In the genomic region with DNA sequence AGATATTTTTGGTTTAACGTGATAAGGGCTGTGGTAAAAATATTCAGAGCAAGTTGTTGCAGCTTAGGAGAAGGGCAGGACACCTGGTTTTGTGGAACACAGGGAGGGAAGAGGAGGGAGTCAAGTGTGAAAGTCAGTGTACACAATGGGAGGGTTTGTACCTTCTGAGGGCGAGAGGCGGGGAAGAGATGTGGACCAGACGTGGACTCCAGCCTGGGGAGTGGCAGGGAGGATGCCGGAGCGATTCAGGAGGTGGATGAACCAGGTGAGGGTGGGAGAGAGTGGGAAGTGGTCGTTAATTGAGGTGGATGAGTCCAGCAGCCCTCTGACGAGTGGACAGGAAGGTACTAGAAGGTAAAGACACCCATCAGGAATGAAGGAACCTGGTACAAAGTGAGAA, we compare ENCODE assay signal across 20 cellular contexts.
"Had no signal": no experiment of that assay in that cellular context is flagged by ENCODE, and none has a peak within 500 bp of the region (broad histone marks: within the 10 kb centered on the region; RNA-seq: fewer than 3 reads in every experiment).

No MANE protein-coding gene starts in this region.

- H3K27ac Mint-ChIP-seq: activated CD4-positive, alpha-beta T cell treated with anti-CD3 and anti-CD28 coated beads, Interleukin-2, amount 10 ng/mL, durations not matched to agents 7 days and 5 days; mesothelial cell of epicardium; nephron progenitor cell; stimulated activated naive CD8-positive, alpha-beta T cell treated with anti-CD3 and anti-CD28 coated beads, Interleukin-15, Interleukin-2, amounts not matched to agents 100 ng/mL and 50 ng/mL, for 24 hours had no signal

- H3K27ac ChIP-seq: adrenal gland, breast epithelium, vagina had no signal

- H3K36me3 Mint-ChIP-seq: mesothelial cell of epicardium had no signal

- H3K9me3 Mint-ChIP-seq: activated CD4-positive, alpha-beta T cell treated with anti-CD3 and anti-CD28 coated beads, Interleukin-2, amount 10 ng/mL, durations not matched to agents 7 days and 5 days; mesothelial cell of epicardium; stimulated activated naive CD8-positive, alpha-beta T cell treated with anti-CD3 and anti-CD28 coated beads, Interleukin-15, Interleukin-2, amounts not matched to agents 100 ng/mL and 50 ng/mL, for 24 hours had no signal

- DNase-seq: activated CD4-positive, alpha-beta T cell treated with anti-CD3 and anti-CD28 coated beads, Interleukin-2, amount 10 ng/mL, durations not matched to agents 7 days and 5 days; activated CD8-positive, alpha-beta memory T cell treated with anti-CD3 and anti-CD28 coated beads for 24 hours; activated CD8-positive, alpha-beta memory T cell treated with anti-CD3 and anti-CD28 coated beads, Interleukin-2, amount 50 U/mL, for 48 hours; activated effector memory CD4-positive, alpha-beta T cell treated with anti-CD3 and anti-CD28 coated beads, Interleukin-2, amount 50 U/mL, for 16 hours; activated naive CD4-positive, alpha-beta T cell treated with anti-CD3 and anti-CD28 coated beads, Interleukin-2, amount 50 U/mL, for 16 hours; activated T-cell treated with anti-CD3 and anti-CD28 coated beads, Interleukin-2, amount 50 U/mL, for 48 hours; adrenal gland; effector memory CD4-positive, alpha-beta T cell; foreskin melanocyte; hypothalamus; islet precursor cell; nephron progenitor cell; T-helper 1 cell; T-helper 9 cell; trophoblast cell had no signal

- ATAC-seq: left lobe of liver had no signal

- H3K4me3 Mint-ChIP-seq: activated CD4-positive, alpha-beta T cell treated with anti-CD3 and anti-CD28 coated beads, Interleukin-2, amount 10 ng/mL, durations not matched to agents 7 days and 5 days; mesothelial cell of epicardium; nephron progenitor cell; stimulated activated naive CD8-positive, alpha-beta T cell treated with anti-CD3 and anti-CD28 coated beads, Interleukin-15, Interleukin-2, amounts not matched to agents 100 ng/mL and 50 ng/mL, for 24 hours had no signal

- H3K27me3 Mint-ChIP-seq: activated CD4-positive, alpha-beta T cell treated with anti-CD3 and anti-CD28 coated beads, Interleukin-2, amount 10 ng/mL, durations not matched to agents 7 days and 5 days; stimulated activated naive CD8-positive, alpha-beta T cell treated with anti-CD3 and anti-CD28 coated beads, Interleukin-15, Interleukin-2, amounts not matched to agents 100 ng/mL and 50 ng/mL, for 24 hours had no signal
